14 cellular contexts compared by ENCODE assay signal in the genomic region with DNA sequence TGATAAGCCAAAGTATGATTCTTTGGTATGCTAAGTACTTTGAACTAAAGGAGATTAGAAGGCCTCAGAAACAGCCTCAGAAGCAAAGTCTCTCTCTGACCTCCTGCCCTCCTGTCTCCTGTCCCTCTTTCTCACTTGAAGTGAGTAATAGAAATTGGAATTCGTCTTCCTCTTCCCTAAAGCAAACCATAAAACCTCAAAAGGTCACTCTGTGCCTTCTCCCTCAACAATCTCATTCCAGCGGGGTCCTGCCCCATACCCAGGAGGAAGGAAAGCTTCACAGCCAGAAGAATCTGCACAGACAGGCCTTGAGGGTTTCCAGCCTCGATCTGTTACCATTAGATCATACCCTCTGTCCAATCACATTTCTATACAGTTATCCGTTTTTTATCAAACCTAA.
DNase-seq lines count a peak whose midpoint lies in the region; ATAC-seq, FAIRE-seq and TF ChIP-seq lines count a peak whose summit lies in the region.
"Had no signal": no experiment of that assay in that cellular context is flagged by ENCODE, and none has a peak within 500 bp of the region (broad histone marks: within the 10 kb centered on the region; RNA-seq: fewer than 3 reads in every experiment).

No MANE protein-coding gene starts in this region.

- TF ChIP-seq POLR2A in spleen (IDR thresholded peaks at IDR 0.05), result no peak

- H3K27me3 ChIP-seq in cardiac muscle cell, result no peaks in the 10 kb centered on the region
- no peaks in the 10 kb centered on the region for H3K27me3 ChIP-seq in right cardiac atrium (ENCODE audit: control insufficient read depth, insufficient read depth)
- H3K27me3 ChIP-seq in astrocyte (ENCODE audit: insufficient read depth, low read length), result no peaks in the 10 kb centered on the region
- H3K27me3 ChIP-seq in spleen (replicated peaks in 1 of 7), result no peaks in the 10 kb centered on the region

- H3K9me3 Mint-ChIP-seq in astrocyte (ENCODE audit: unreplicated experiment), result peaks cover 1% of the 10 kb centered on the region

- 43% methylated on average over 4 of the region's 4 CpGs for WGBS in right cardiac atrium
- 47 to 72% (median 53%) methylated on average over 4 of the region's 4 CpGs for WGBS in spleen, 5 donors

- no peaks in the 10 kb centered on the region for H3K79me2 ChIP-seq in astrocyte (ENCODE audit: insufficient read depth, low read length)
- H3K79me2 ChIP-seq: parathyroid adenoma had no signal

- H3K27ac Mint-ChIP-seq in astrocyte (ENCODE audit: unreplicated experiment), result peak overlapping the region; percentile 85
- H3K27ac Mint-ChIP-seq: activated naive CD8-positive, alpha-beta T cell had no signal

- no peak for ATAC-seq in right cardiac atrium
- ATAC-seq: left lobe of liver had no signal

- FAIRE-seq in astrocyte (lab: Jason Lieb, UNC) (peak; percentile 37), urothelium cell line (lab: Jason Lieb, UNC) (no peak), kidney (lab: Jason Lieb, UNC) (no peak)

- H3K4me3 ChIP-seq in cardiac muscle cell (no peak overlapping the region), right cardiac atrium (ENCODE audit: low read length) (no peak overlapping the region), astrocyte (ENCODE audit: insufficient read depth, low read depth, low read length) (no peak overlapping the region), kidney (ENCODE audit: low read length in 2 of 2) (no peak overlapping the region), spleen (no peak overlapping the region)

- no peaks in the 10 kb centered on the region for H4K20me1 ChIP-seq in astrocyte (ENCODE audit: insufficient read depth, low read length)

- peak; percentile 2 to 80 for DNase-seq in cardiac muscle cell (ENCODE audit: low read depth in 1 of 2, low spot score in 1 of 2)
- no peak for DNase-seq in right cardiac atrium
- peak; percentile 84 for DNase-seq in astrocyte (ENCODE audit: low read depth)
- peak; percentile 77 for DNase-seq in glomerular visceral epithelial cell (ENCODE audit: extremely low spot score)
- DNase-seq in urothelium cell line (ENCODE audit: low spot score), result peak; percentile 57
- DNase-seq in kidney, result no peak
- DNase-seq in spleen, result no peak
- DNase-seq in GM10266 (ENCODE audit: extremely low spot score), result no peak
- DNase-seq: 8988T, NCI-H1930, T-helper 9 cell had no signal

- no peaks in the 10 kb centered on the region for H3K4me1 ChIP-seq in cardiac muscle cell (ENCODE audit: low read depth)
- no peaks in the 10 kb centered on the region for H3K4me1 ChIP-seq in right cardiac atrium (ENCODE audit: control insufficient read depth, insufficient read depth, low read length)
- no peaks in the 10 kb centered on the region for H3K4me1 ChIP-seq in astrocyte (ENCODE audit: insufficient read depth, low read length)
- H3K4me1 ChIP-seq in kidney (ENCODE audit: control insufficient read depth in 1 of 2, insufficient read depth in 1 of 2, low read depth in 1 of 2, low read length in 2 of 2), result no peaks in the 10 kb centered on the region
- H3K4me1 ChIP-seq in spleen, result no peaks in the 10 kb centered on the region
- H3K4me1 ChIP-seq: parathyroid adenoma had no signal

- intact Hi-C loops in right cardiac atrium (cut with DNase I) (no loop called here), kidney (cut with DNase I) (no loop called here), spleen (cut with DNase I; ENCODE audit: low total_unique reads) (no loop called here)

- no peaks in the 10 kb centered on the region for H3K36me3 Mint-ChIP-seq in astrocyte (ENCODE audit: low read depth, unreplicated experiment)
- H3K36me3 Mint-ChIP-seq: activated naive CD8-positive, alpha-beta T cell had no signal

- H3K9me3 ChIP-seq in cardiac muscle cell (ENCODE audit: low read depth) (no peaks in the 10 kb centered on the region), right cardiac atrium (ENCODE audit: control insufficient read depth, low read length) (no peaks in the 10 kb centered on the region), astrocyte (ENCODE audit: insufficient read depth, low read depth, low read length) (no peaks in the 10 kb centered on the region), kidney (ENCODE audit: control insufficient read depth in 1 of 2, low read length in 2 of 2) (no peaks in the 10 kb centered on the region), spleen (no peaks in the 10 kb centered on the region)

- peaks cover 49% of the 10 kb centered on the region for H3K4me1 Mint-ChIP-seq in astrocyte (ENCODE audit: low read depth, unreplicated experiment)

- H3K4me3 Mint-ChIP-seq in astrocyte (ENCODE audit: unreplicated experiment), result no peak overlapping the region
- H3K4me3 Mint-ChIP-seq: activated naive CD8-positive, alpha-beta T cell had no signal

- no peak overlapping the region for H2AFZ ChIP-seq in astrocyte (ENCODE audit: low read depth, low read length)
- H2AFZ ChIP-seq: parathyroid adenoma had no signal

- no peaks in the 10 kb centered on the region for H3K36me3 ChIP-seq in cardiac muscle cell
- H3K36me3 ChIP-seq in astrocyte (ENCODE audit: insufficient read depth, low read length), result no peaks in the 10 kb centered on the region
- no peaks in the 10 kb centered on the region for H3K36me3 ChIP-seq in kidney (ENCODE audit: control insufficient read depth in 1 of 2, insufficient read depth in 2 of 2, low read length in 2 of 2)
- H3K36me3 ChIP-seq in spleen, result no peaks in the 10 kb centered on the region

- peaks cover 3% of the 10 kb centered on the region for H3K27me3 Mint-ChIP-seq in astrocyte (ENCODE audit: low read depth, unreplicated experiment)

- TF ChIP-seq CTCF in cardiac muscle cell (IDR thresholded peaks at IDR 0.05; ENCODE audit: low read depth, low read length), result no peak
- TF ChIP-seq CTCF in astrocyte (IDR thresholded peaks at IDR 0.05; ENCODE audit: insufficient read depth, low read depth, low read length), result no peak
- no peak for TF ChIP-seq CTCF in kidney (IDR thresholded peaks at IDR 0.05; ENCODE audit: borderline replicate concordance, extremely low read depth, insufficient read depth)
- no peak for TF ChIP-seq CTCF in spleen (IDR thresholded peaks at IDR 0.05 in 8 of 11, conservative IDR thresholded peaks at IDR 0.05 in 3 of 11)
- TF ChIP-seq CTCF in GM10266 (IDR thresholded peaks at IDR 0.05; ENCODE audit: control insufficient read depth, insufficient read depth, low read depth, missing control alignments), result no peak

- peak overlapping the region; percentile 4 for H3K4me2 ChIP-seq in astrocyte (ENCODE audit: low read length)

- H3K27ac ChIP-seq in cardiac muscle cell (peak overlapping the region; percentile 68), right cardiac atrium (ENCODE audit: low read length) (no peak overlapping the region), astrocyte (ENCODE audit: low read depth, low read length) (no peak overlapping the region), kidney (ENCODE audit: low read depth in 2 of 2, low read length in 2 of 2) (no peak overlapping the region), spleen (no peak overlapping the region)
- H3K27ac ChIP-seq: parathyroid adenoma had no signal

- no peak overlapping the region for H3K9ac ChIP-seq in astrocyte (ENCODE audit: low read length)
- no peak overlapping the region for H3K9ac ChIP-seq in kidney (ENCODE audit: low read length in 2 of 2)
- H3K9ac ChIP-seq: parathyroid adenoma had no signal

Comparison
In these comparisons a context has a peak if more than half of its experiments do, and no peak if none do; other contexts are left out.
1. DNase-seq: peak in cardiac muscle cell (2 of 2), astrocyte (single experiment), glomerular visceral epithelial cell (single experiment) and urothelium cell line (single experiment); none in right cardiac atrium (0 of 3), kidney (single experiment), spleen (single experiment) and GM10266 (single experiment).